ENCODE assay signal across 28 cellular contexts in the genomic region with DNA sequence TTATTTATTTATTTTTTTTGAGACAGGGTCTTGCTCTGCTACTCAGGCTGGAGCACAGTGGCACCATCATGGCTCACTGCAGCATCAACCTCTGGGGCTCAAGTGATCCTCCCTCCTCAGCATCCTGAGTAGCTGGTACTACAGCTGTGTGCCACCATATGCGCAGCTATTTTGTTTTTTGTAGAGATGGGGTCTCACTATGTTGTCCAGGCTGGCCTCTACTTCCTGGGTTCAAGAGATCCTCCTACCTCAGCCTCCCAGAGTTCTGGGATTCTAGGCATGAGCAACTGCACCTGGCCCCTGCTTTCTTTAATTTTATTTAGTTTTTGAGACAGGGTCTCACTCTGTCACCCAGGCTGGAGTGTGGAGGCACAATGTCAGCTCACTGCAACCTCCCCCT.
"Had no signal": no experiment of that assay in that cellular context is flagged by ENCODE, and none has a peak within 500 bp of the region (broad histone marks: within the 10 kb centered on the region; RNA-seq: fewer than 3 reads in every experiment).

No MANE protein-coding gene starts in this region.

- H3K27me3 ChIP-seq: left lung, neural progenitor cell, ovary, right atrium auricular region, right lobe of liver, stomach, testis, thyroid gland, transverse colon, upper lobe of left lung, vagina had no signal

- DNase-seq: hypothalamus; immature natural killer cell; kidney; left colon; left lung; mesendoderm; naive B cell; natural killer cell; nephron progenitor cell; ovary; right lobe of liver; stimulated activated CD4-positive, alpha-beta T cell treated with anti-CD3 and anti-CD28 coated beads, Interleukin-1b, Interleukin-23, amount 100 ng/mL, for 48 hours; stimulated activated CD4-positive, alpha-beta T cell treated with anti-CD3 and anti-CD28 coated beads, Interleukin-2, amount 100 ng/mL, for 48 hours; stimulated activated CD4-positive, alpha-beta T cell treated with anti-CD3 and anti-CD28 coated beads, Interleukin-4, amount 100 ng/mL, for 4 hours; stimulated activated CD8-positive, alpha-beta memory T cell treated with anti-CD3 and anti-CD28 coated beads, Interleukin-4, amount 100 ng/mL, for 48 hours; stimulated activated naive B cell treated with anti-CD40 and anti-IgM and Interleukin-4, amounts not matched to agents 10 μg/mL and 1 μg/mL and 100 μg/mL, for 72 hours; stimulated activated naive CD8-positive, alpha-beta T cell treated with anti-CD3 and anti-CD28 coated beads, Interleukin-15, Interleukin-2, amounts not matched to agents 100 U/mL and 50 U/mL, for 24 hours; stomach; testis; thyroid gland; transverse colon; upper lobe of left lung had no signal

- H3K4me1 ChIP-seq: left lung, neural progenitor cell, right atrium auricular region, right lobe of liver, stomach, thyroid gland, transverse colon, upper lobe of left lung, vagina had no signal

- H2AFZ ChIP-seq: neural progenitor cell had no signal

- ATAC-seq: left colon; left lung; natural killer cell; stimulated activated naive B cell treated with anti-CD40 and anti-IgM and Interleukin-4, amounts not matched to agents 10 μg/mL and 1 μg/mL and 100 μg/mL, for 72 hours; stimulated activated naive CD8-positive, alpha-beta T cell treated with anti-CD3 and anti-CD28 coated beads, Interleukin-15, Interleukin-2, amounts not matched to agents 100 U/mL and 50 U/mL, for 24 hours had no signal

- H3K4me2 ChIP-seq: neural progenitor cell, smooth muscle cell had no signal

- H3K9me3 ChIP-seq: left lung, ovary, right atrium auricular region, right lobe of liver, stomach, testis, thyroid gland, transverse colon, upper lobe of left lung, vagina had no signal

- H3K9ac ChIP-seq: neural progenitor cell had no signal

- H3K4me3 ChIP-seq: left lung, lung, neural progenitor cell, ovary, right atrium auricular region, right lobe of liver, smooth muscle cell, stomach, testis, thyroid gland, transverse colon, upper lobe of left lung, vagina had no signal

- FAIRE-seq: islet of Langerhans, kidney had no signal

- H3K36me3 ChIP-seq: neural progenitor cell, ovary had no signal

- H3K27ac ChIP-seq: left lung, neural progenitor cell, ovary, right atrium auricular region, right lobe of liver, stomach, testis, thyroid gland, transverse colon, upper lobe of left lung, vagina had no signal
